In genomic region chr2:213861638-213862037, GRCh38 we compare ENCODE assay signal across 18 cellular contexts.
DNase-seq lines count a peak whose midpoint lies in the region; ATAC-seq, FAIRE-seq and TF ChIP-seq lines count a peak whose summit lies in the region.
"Had no signal": no experiment of that assay in that cellular context is flagged by ENCODE, and none has a peak within 500 bp of the region (broad histone marks: within the 10 kb centered on the region; RNA-seq: fewer than 3 reads in every experiment).

No MANE protein-coding gene starts in this region.

- intact Hi-C loops in HepG2 (cut with micrococcal nuclease; ENCODE audit: unreplicated experiment) (no loop called here), left lung (cut with DNase I) (no loop called here)

- H2AFZ ChIP-seq in HepG2 (ENCODE audit: low read length) = no peak overlapping the region

- H3K4me1 Mint-ChIP-seq in progenitor cell of endocrine pancreas (ENCODE audit: low read depth) = peaks cover 6% of the 10 kb centered on the region
- H3K4me1 Mint-ChIP-seq: H9, IgD-negative memory B cell had no signal

- H3K9ac ChIP-seq in liver (ENCODE audit: low read depth in 1 of 2, low read length in 2 of 2) (no peak overlapping the region), HepG2 (ENCODE audit: insufficient read depth, low read depth, low read length) (no peak overlapping the region)

- no peaks in the 10 kb centered on the region for H3K79me2 ChIP-seq in HepG2 (ENCODE audit: insufficient read depth, low read length)

- DNase-seq in HepG2 (ENCODE audit: low spot score) (no peak), left lung (no peak), NCI-H146 treated with DMSO at 0.1 percent for 48 hours (lab: John Stamatoyannopoulos, UW; ENCODE audit: unreplicated experiment) (no peak), progenitor cell of endocrine pancreas (ENCODE audit: low spot score, unreplicated experiment) (no peak), UCSD-AML1 (lab: John Stamatoyannopoulos, UW; ENCODE audit: unreplicated experiment) (no peak), NCI-H146 (lab: John Stamatoyannopoulos, UW) (no peak)
- DNase-seq: ACHN; C1 segment of cervical spinal cord; CD4-positive, alpha-beta T cell; DND-41; GDM1; GOT3; H9 had no signal

- H3K4me2 ChIP-seq in HepG2 (ENCODE audit: low read depth, low read length) = no peak overlapping the region

- H3K27ac ChIP-seq in liver (ENCODE audit: low read depth in 1 of 2, low read length in 2 of 2) (no peak overlapping the region), HepG2 (ENCODE audit: extremely low read length, insufficient read depth, low read length) (no peak overlapping the region), left lung (no peak overlapping the region)
- H3K27ac ChIP-seq: HL-60 had no signal

- no peak for TF ChIP-seq POLR2A in HepG2 (IDR thresholded peaks at IDR 0.05; ENCODE audit: insufficient read depth in 1 of 2, low read depth in 2 of 2, low read length in 2 of 2)

- TF ChIP-seq EP300 in HepG2 (IDR thresholded peaks at IDR 0.05; ENCODE audit: low read depth in 2 of 2, low read length in 2 of 2) (no peak), HepG2 (CRISPR knock-in tag; IDR thresholded peaks at IDR 0.05; ENCODE audit: borderline replicate concordance) (no peak)

- no peaks in the 10 kb centered on the region for H3K27me3 Mint-ChIP-seq in progenitor cell of endocrine pancreas
- H3K27me3 Mint-ChIP-seq: CD4-positive, alpha-beta T cell; IgD-negative memory B cell had no signal

- H4K20me1 ChIP-seq in HepG2 (ENCODE audit: insufficient read depth, low read length) = no peaks in the 10 kb centered on the region

- H3K9me3 Mint-ChIP-seq in progenitor cell of endocrine pancreas (ENCODE audit: low read depth) = peaks cover 8% of the 10 kb centered on the region
- H3K9me3 Mint-ChIP-seq: CD4-positive, alpha-beta T cell; H9; IgD-negative memory B cell had no signal

- H3K4me3 ChIP-seq in liver (ENCODE audit: low read depth in 1 of 3, low read length in 3 of 3) (no peak overlapping the region), HepG2 (replicated peaks in 1 of 3; ENCODE audit: insufficient read depth in 1 of 3, low read depth in 2 of 3, low read length in 3 of 3) (no peak overlapping the region), left lung (no peak overlapping the region)

- TF ChIP-seq CTCF in liver (IDR thresholded peaks at IDR 0.05; ENCODE audit: low read depth, low read length, missing input control) (no peak), HepG2 (CRISPR knock-in tag; IDR thresholded peaks at IDR 0.05) (no peak), left lung (IDR thresholded peaks at IDR 0.05) (no peak), progenitor cell of endocrine pancreas (IDR thresholded peaks at IDR 0.05; ENCODE audit: unreplicated experiment) (no peak)

- no peak overlapping the region for H3K27ac Mint-ChIP-seq in progenitor cell of endocrine pancreas
- H3K27ac Mint-ChIP-seq: CD4-positive, alpha-beta T cell; H9; IgD-negative memory B cell had no signal

- POLR2A ChIA-PET in HepG2 (lab: Yijun Ruan, JAX) = no interaction called here

- in situ Hi-C loops in HepG2 (cut with HindIII; ENCODE audit: extremely low pct_ligation_motif_present, low pct_unique_long_range_greater_than_20kb) = no loop called here

- no peaks in the 10 kb centered on the region for H3K9me3 ChIP-seq in liver (ENCODE audit: control insufficient read depth in 4 of 4, low read length in 3 of 4)
- H3K9me3 ChIP-seq in HepG2 (ENCODE audit: low read length) = no peaks in the 10 kb centered on the region
- H3K9me3 ChIP-seq in left lung = peaks cover 0 to 8% of the 10 kb centered on the region in 2 donors

- FAIRE-seq in HepG2 (lab: Jason Lieb, UNC) (no peak), islet of Langerhans (lab: Jason Lieb, UNC) (peak; percentile 76)
- FAIRE-seq: GM12892 had no signal

- no peak overlapping the region for H3K4me3 Mint-ChIP-seq in progenitor cell of endocrine pancreas (ENCODE audit: low read depth)
- H3K4me3 Mint-ChIP-seq: CD4-positive, alpha-beta T cell; H9; IgD-negative memory B cell had no signal

- H3K36me3 ChIP-seq in liver (ENCODE audit: control insufficient read depth in 4 of 4, insufficient read depth in 3 of 4, low read depth in 1 of 4, low read length in 3 of 4) (no peaks in the 10 kb centered on the region), HepG2 (replicated peaks in 1 of 2; ENCODE audit: control insufficient read depth in 1 of 2, insufficient read depth in 2 of 2, low read length in 2 of 2) (no peaks in the 10 kb centered on the region), left lung (no peaks in the 10 kb centered on the region)

- ATAC-seq in HepG2 (no peak), left lung (peak; percentile 17)

- peaks cover 1% of the 10 kb centered on the region for H3K36me3 Mint-ChIP-seq in progenitor cell of endocrine pancreas (ENCODE audit: insufficient read depth)
- H3K36me3 Mint-ChIP-seq: IgD-negative memory B cell had no signal

- BruUV-seq in HepG2 (replicated peaks; lab: Mats Ljungman, UMichigan) = no TSS peak

- H3K27me3 ChIP-seq in liver (ENCODE audit: control insufficient read depth in 4 of 4, insufficient read depth in 4 of 4, low read length in 3 of 4) (no peaks in the 10 kb centered on the region), HepG2 (ENCODE audit: control insufficient read depth in 1 of 2, insufficient read depth in 2 of 2, low read length in 2 of 2) (no peaks in the 10 kb centered on the region), left lung (no peaks in the 10 kb centered on the region)

- H3K4me1 ChIP-seq in liver (ENCODE audit: control insufficient read depth in 4 of 4, insufficient read depth in 4 of 4, low read length in 3 of 4) = peaks cover 0 to 9% (median 2%) of the 10 kb centered on the region in 4 donors
- H3K4me1 ChIP-seq in HepG2 (ENCODE audit: insufficient read depth, low read length) = no peaks in the 10 kb centered on the region
- H3K4me1 ChIP-seq in left lung = no peaks in the 10 kb centered on the region

- CTCF ChIA-PET in HepG2 (lab: Yijun Ruan, JAX; ENCODE audit: low intra/inter-chr PET ratio, low total read pairs) = no interaction called here

- TF ChIP-seq RAD21 in liver (IDR thresholded peaks at IDR 0.05) = no peak
- no peak for TF ChIP-seq RAD21 in HepG2 (CRISPR knock-in tag; IDR thresholded peaks at IDR 0.05)

TF ChIP-seq in liver, 16 proteins besides CTCF, POLR2A, EP300 and RAD21:
- TF ChIP-seq HNF4A (conservative IDR thresholded peaks at IDR 0.05) (peak; percentile 62 to 67), FOXA1 (IDR thresholded peaks at IDR 0.05) (no peak)

TF ChIP-seq in HepG2, 621 proteins besides CTCF, POLR2A, EP300 and RAD21 (continues in another document):
- TF ChIP-seq TIGD3 (CRISPR knock-in tag; IDR thresholded peaks at IDR 0.05; ENCODE audit: borderline replicate concordance) = no peak
- TF ChIP-seq ZFP91 (CRISPR knock-in tag; IDR thresholded peaks at IDR 0.05; ENCODE audit: borderline replicate concordance) = no peak
- no peak for TF ChIP-seq ZNF143 (CRISPR knock-in tag; IDR thresholded peaks at IDR 0.05)
- TF ChIP-seq ZNF747 (CRISPR knock-in tag; IDR thresholded peaks at IDR 0.05; ENCODE audit: borderline replicate concordance) = no peak
- no peak for TF ChIP-seq ZNF333 (CRISPR knock-in tag; IDR thresholded peaks at IDR 0.05; ENCODE audit: borderline replicate concordance)
- no peak for TF ChIP-seq SMAD3 (CRISPR knock-in tag; IDR thresholded peaks at IDR 0.05)
- no peak for TF ChIP-seq POGK (CRISPR knock-in tag; conservative IDR thresholded peaks at IDR 0.05)
- no peak for TF ChIP-seq CBFB (CRISPR knock-in tag; IDR thresholded peaks at IDR 0.05)
- no peak for TF ChIP-seq ZNF7 (CRISPR knock-in tag; IDR thresholded peaks at IDR 0.05)
